ENCODE assay signal across 13 cellular contexts in genomic region chr17:76565728-76566612, GRCh38. TPM values are rescaled to one million over a fixed set of nuclear protein-coding genes. Genes with fewer than 3 reads are reported as not detected.
DNase-seq lines count a peak whose midpoint lies in the region; ATAC-seq and TF ChIP-seq lines count a peak whose summit lies in the region.
"Had no signal": no experiment of that assay in that cellular context is flagged by ENCODE, and none has a peak within 500 bp of the region (broad histone marks: within the 10 kb centered on the region; RNA-seq: fewer than 3 reads in every experiment).

No MANE protein-coding gene starts in this region.

- no peaks in the 10 kb centered on the region for H3K9me3 Mint-ChIP-seq in activated naive CD4-positive, alpha-beta T cell treated with anti-CD3 and anti-CD28 coated beads, Interleukin-2, amount 50 U/mL, for 72 hours
- no peaks in the 10 kb centered on the region for H3K9me3 Mint-ChIP-seq in activated naive CD4-positive, alpha-beta T cell treated with anti-CD3 and anti-CD28 coated beads, Interleukin-2, amount 10 ng/mL, durations not matched to agents 7 days and 5 days
- no peaks in the 10 kb centered on the region for H3K9me3 Mint-ChIP-seq in brain
- no peaks in the 10 kb centered on the region for H3K9me3 Mint-ChIP-seq in stimulated activated effector memory CD8-positive, alpha-beta T cell treated with anti-CD3 and anti-CD28 coated beads, Interleukin-12 subunit alpha, Interleukin-12 subunit beta, amount 100 ng/mL, for 72 hours

- intact Hi-C loops in esophagus muscularis mucosa (cut with DNase I): loop anchor here (5.0 kb wide), 1 partner anchor 61 kb away; no protein-coding TSS in a partner anchor

- DNase-seq in activated naive CD4-positive, alpha-beta T cell treated with anti-CD3 and anti-CD28 coated beads, Interleukin-2, amount 50 U/mL, for 72 hours (ENCODE audit: low spot score in 2 of 2): no peak
- no peak for DNase-seq in activated naive CD4-positive, alpha-beta T cell treated with anti-CD3 and anti-CD28 coated beads, Interleukin-2, amount 10 ng/mL, durations not matched to agents 7 days and 5 days
- DNase-seq in NAMALWA (ENCODE audit: low spot score) (peak; percentile 27), GF-D8 (lab: John Stamatoyannopoulos, UW) (no peak), esophagus muscularis mucosa (ENCODE audit: extremely low spot score) (no peak)
- no peak for DNase-seq in stimulated activated effector memory CD8-positive, alpha-beta T cell treated with anti-CD3 and anti-CD28 coated beads, Interleukin-12 subunit alpha, Interleukin-12 subunit beta, amount 100 ng/mL, for 72 hours (ENCODE audit: low spot score in 2 of 2)
- DNase-seq: DMS153, NCI-H2029, upper lobe of left lung had no signal

- H3K4me1 ChIP-seq in esophagus muscularis mucosa: peaks cover 24 to 36% (median 33%) of the 10 kb centered on the region in 4 donors

- peaks cover 0 to 65% (median 41%) of the 10 kb centered on the region in 4 donors for H3K36me3 ChIP-seq in esophagus muscularis mucosa

- H3K27me3 Mint-ChIP-seq in activated naive CD4-positive, alpha-beta T cell treated with anti-CD3 and anti-CD28 coated beads, Interleukin-2, amount 10 ng/mL, durations not matched to agents 7 days and 5 days: peaks cover 5% of the 10 kb centered on the region
- H3K27me3 Mint-ChIP-seq in brain: no peaks in the 10 kb centered on the region

- no peak for ATAC-seq in activated naive CD4-positive, alpha-beta T cell treated with anti-CD3 and anti-CD28 coated beads, Interleukin-2, amount 50 U/mL, for 72 hours
- no peak for ATAC-seq in stimulated activated effector memory CD8-positive, alpha-beta T cell treated with anti-CD3 and anti-CD28 coated beads, Interleukin-12 subunit alpha, Interleukin-12 subunit beta, amount 100 ng/mL, for 72 hours
- no peak for ATAC-seq in HG02571 (IDR thresholded peaks at IDR 0.05; ENCODE audit: unreplicated experiment)

- no peak for TF ChIP-seq CTCF in brain (conservative IDR thresholded peaks at IDR 0.05)
- no peak for TF ChIP-seq CTCF in esophagus muscularis mucosa (IDR thresholded peaks at IDR 0.05)

- peak overlapping the region; percentile 65 to 70 for H3K27ac Mint-ChIP-seq in activated naive CD4-positive, alpha-beta T cell treated with anti-CD3 and anti-CD28 coated beads, Interleukin-2, amount 50 U/mL, for 72 hours
- H3K27ac Mint-ChIP-seq in activated naive CD4-positive, alpha-beta T cell treated with anti-CD3 and anti-CD28 coated beads, Interleukin-2, amount 10 ng/mL, durations not matched to agents 7 days and 5 days: no peak overlapping the region
- peak overlapping the region in 4 of 5 experiments; percentile 26 to 75 (median 44) for H3K27ac Mint-ChIP-seq in brain
- peak overlapping the region; percentile 81 for H3K27ac Mint-ChIP-seq in stimulated activated effector memory CD8-positive, alpha-beta T cell treated with anti-CD3 and anti-CD28 coated beads, Interleukin-12 subunit alpha, Interleukin-12 subunit beta, amount 100 ng/mL, for 72 hours

- no peak overlapping the region for H3K27ac ChIP-seq in esophagus muscularis mucosa (replicated peaks in 1 of 4)
- H3K27ac ChIP-seq: ascending aorta, parathyroid adenoma had no signal

- 92% methylated on average over 14 of the region's 14 CpGs for WGBS in esophagus muscularis mucosa

- no peak overlapping the region for H3K4me3 Mint-ChIP-seq in activated naive CD4-positive, alpha-beta T cell treated with anti-CD3 and anti-CD28 coated beads, Interleukin-2, amount 10 ng/mL, durations not matched to agents 7 days and 5 days
- no peak overlapping the region for H3K4me3 Mint-ChIP-seq in brain
- H3K4me3 Mint-ChIP-seq in stimulated activated effector memory CD8-positive, alpha-beta T cell treated with anti-CD3 and anti-CD28 coated beads, Interleukin-12 subunit alpha, Interleukin-12 subunit beta, amount 100 ng/mL, for 72 hours: no peak overlapping the region

- no peak for TF ChIP-seq POLR2A in esophagus muscularis mucosa (IDR thresholded peaks at IDR 0.05; ENCODE audit: low read depth)

- CTCF ChIA-PET in activated naive CD4-positive, alpha-beta T cell treated with anti-CD3 and anti-CD28 coated beads, Interleukin-2, amount 10 ng/mL, durations not matched to agents 7 days and 5 days (lab: Charles Lee): interaction anchor here (0.9 to 3.6 kb wide), 4 partner anchors 8 to 147 kb away, joined by 3 to 15 read pairs (median 10); no protein-coding TSS in a partner anchor

- peaks cover 0 to 15% (median 0%) of the 10 kb centered on the region in 4 donors for H3K27me3 ChIP-seq in esophagus muscularis mucosa
- H3K27me3 ChIP-seq: ascending aorta, upper lobe of left lung had no signal

- H3K4me3 ChIP-seq in esophagus muscularis mucosa: no peak overlapping the region
- H3K4me3 ChIP-seq: ascending aorta, upper lobe of left lung had no signal

- no peaks in the 10 kb centered on the region for H3K9me3 ChIP-seq in esophagus muscularis mucosa
- H3K9me3 ChIP-seq: ascending aorta, upper lobe of left lung had no signal

- peaks cover 24 to 40% of the 10 kb centered on the region in 2 donors for H3K36me3 Mint-ChIP-seq in activated naive CD4-positive, alpha-beta T cell treated with anti-CD3 and anti-CD28 coated beads, Interleukin-2, amount 50 U/mL, for 72 hours
- H3K36me3 Mint-ChIP-seq in activated naive CD4-positive, alpha-beta T cell treated with anti-CD3 and anti-CD28 coated beads, Interleukin-2, amount 10 ng/mL, durations not matched to agents 7 days and 5 days: peaks cover 36% of the 10 kb centered on the region
- peaks cover 43% of the 10 kb centered on the region for H3K36me3 Mint-ChIP-seq in brain
- peaks cover 70% of the 10 kb centered on the region for H3K36me3 Mint-ChIP-seq in stimulated activated effector memory CD8-positive, alpha-beta T cell treated with anti-CD3 and anti-CD28 coated beads, Interleukin-12 subunit alpha, Interleukin-12 subunit beta, amount 100 ng/mL, for 72 hours

- TF ChIP-seq EP300 in esophagus muscularis mucosa (IDR thresholded peaks at IDR 0.05): no peak

- H3K4me1 Mint-ChIP-seq in activated naive CD4-positive, alpha-beta T cell treated with anti-CD3 and anti-CD28 coated beads, Interleukin-2, amount 10 ng/mL, durations not matched to agents 7 days and 5 days: peaks cover 26% of the 10 kb centered on the region
- H3K4me1 Mint-ChIP-seq in brain: peaks cover 62% of the 10 kb centered on the region
- H3K4me1 Mint-ChIP-seq in stimulated activated effector memory CD8-positive, alpha-beta T cell treated with anti-CD3 and anti-CD28 coated beads, Interleukin-12 subunit alpha, Interleukin-12 subunit beta, amount 100 ng/mL, for 72 hours: peaks cover 60% of the 10 kb centered on the region

RNA-seq across cellular contexts. Expression of gene ST6GALNAC2, which starts 19.7 kb away (rescaled TPM):
- total RNA-seq in activated naive CD4-positive, alpha-beta T cell treated with anti-CD3 and anti-CD28 coated beads, Interleukin-2, amount 50 U/mL, for 72 hours: not detected
- polyA plus RNA-seq in brain (ENCODE audit: insufficient read depth, low read depth, low replicate concordance): 8.3 TPM
- total RNA-seq in esophagus muscularis mucosa: 10 to 100 TPM in 2 of 4 donors, 1 to 10 TPM in 2; 8.7 to 17.8 (median 13.3) TPM

RNA-seq across cellular contexts. Expression of gene PRCD, which starts 26.1 kb away (rescaled TPM):
- not detected for total RNA-seq in activated naive CD4-positive, alpha-beta T cell treated with anti-CD3 and anti-CD28 coated beads, Interleukin-2, amount 50 U/mL, for 72 hours
- 9.9 TPM for polyA plus RNA-seq in brain (ENCODE audit: insufficient read depth, low read depth, low replicate concordance)
- 1 to 10 TPM; 1.2 to 5.1 (median 3.8) TPM for total RNA-seq in esophagus muscularis mucosa

RNA-seq across cellular contexts. Expression of gene CYGB, which starts 28.5 kb away (rescaled TPM):
- not detected for total RNA-seq in activated naive CD4-positive, alpha-beta T cell treated with anti-CD3 and anti-CD28 coated beads, Interleukin-2, amount 50 U/mL, for 72 hours
- polyA plus RNA-seq in brain (ENCODE audit: insufficient read depth, low read depth, low replicate concordance): 6.8 TPM
- 10 to 100 TPM; 10.8 to 23.5 (median 20.7) TPM for total RNA-seq in esophagus muscularis mucosa

Comparison
In these comparisons a context has a peak if more than half of its experiments do, and no peak if none do; other contexts are left out.
1. RNA of gene ST6GALNAC2, which starts 19.7 kb away (total RNA-seq): 8.7 to 17.8 TPM in esophagus muscularis mucosa; not detected in activated naive CD4-positive, alpha-beta T cell treated with anti-CD3 and anti-CD28 coated beads, Interleukin-2, amount 50 U/mL, for 72 hours; every median in the first group is over 4 times any median in the second.
2. RNA of gene CYGB, which starts 28.5 kb away (total RNA-seq): 10.8 to 23.5 TPM in esophagus muscularis mucosa; not detected in activated naive CD4-positive, alpha-beta T cell treated with anti-CD3 and anti-CD28 coated beads, Interleukin-2, amount 50 U/mL, for 72 hours; every median in the first group is over 10 times any median in the second.